1 cellular context compared by ENCODE assay signal in the genomic region with DNA sequence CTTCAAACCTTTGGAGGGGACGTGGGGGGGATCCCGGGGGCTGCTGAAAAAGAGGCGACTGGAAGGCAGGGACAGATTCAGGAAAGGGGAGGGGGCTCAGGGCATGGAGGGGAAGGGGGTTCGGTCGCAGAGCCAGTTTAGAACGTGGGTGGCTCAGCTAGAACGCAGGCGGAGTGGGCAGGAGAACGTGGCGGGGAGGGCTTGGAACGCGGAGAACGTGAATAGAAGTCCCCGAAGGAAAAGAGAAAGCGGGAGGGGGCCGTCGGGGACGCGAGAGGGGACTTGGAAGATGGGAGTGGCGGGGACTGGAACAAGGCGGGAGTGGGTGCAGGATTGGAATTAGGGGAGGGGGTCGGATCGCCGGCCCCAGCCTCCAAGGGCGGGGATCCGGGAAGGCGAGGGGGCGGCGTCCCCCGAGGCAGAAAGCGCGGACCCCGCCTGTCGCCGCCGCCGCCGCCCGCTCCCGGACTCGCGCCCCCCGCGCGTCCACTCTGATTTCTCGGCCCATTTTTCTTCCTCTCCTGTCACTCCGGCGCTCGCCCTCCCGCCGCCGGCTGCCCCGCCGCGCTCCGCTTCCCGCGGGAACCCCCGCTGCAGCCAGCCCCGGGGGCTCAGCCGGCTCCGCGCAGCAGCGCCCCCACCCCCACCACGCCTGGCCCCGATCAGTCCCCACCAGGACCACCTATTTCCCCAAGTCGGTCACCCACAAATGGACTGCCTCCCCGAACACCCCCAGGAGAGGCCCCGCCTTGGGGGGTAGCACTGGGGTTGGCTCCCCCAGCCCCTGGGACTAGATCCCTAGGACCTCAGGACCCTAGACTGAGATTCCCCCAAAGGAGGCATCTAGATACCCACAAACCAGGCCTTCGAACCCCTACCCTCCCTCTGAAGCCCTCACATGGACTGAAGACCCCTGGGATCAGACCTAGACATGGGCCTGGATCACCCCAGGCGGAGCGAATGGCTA.
TF ChIP-seq lines count a peak whose summit lies in the region.

No MANE protein-coding gene starts in this region.

TF ChIP-seq in IMR-90, 13 proteins besides CTCF, POLR2A, EP300 and RAD21:
- TF ChIP-seq ELK1 (IDR thresholded peaks at IDR 0.05; ENCODE audit: borderline replicate concordance, low read depth, low read length) (no peak), CHD1 (IDR thresholded peaks at IDR 0.05; ENCODE audit: low read depth, low read length) (no peak), BHLHE40 (IDR thresholded peaks at IDR 0.05; ENCODE audit: low read depth, low read length) (no peak), MAZ (IDR thresholded peaks at IDR 0.05; ENCODE audit: borderline replicate concordance, low read depth, low read length) (no peak; the same call in 1 of the 2 replicates), FOS (IDR thresholded peaks at IDR 0.05; ENCODE audit: low read depth, low read length) (no peak), RFX5 (IDR thresholded peaks at IDR 0.05; ENCODE audit: low read depth, low read length) (no peak), CEBPB (IDR thresholded peaks at IDR 0.05; ENCODE audit: low read depth, low read length) (no peak), MXI1 (IDR thresholded peaks at IDR 0.05; ENCODE audit: borderline replicate concordance, low read depth, low read length) (no peak), RCOR1 (IDR thresholded peaks at IDR 0.05; ENCODE audit: insufficient replicate concordance, low read length) (no peak), NFE2L2 (IDR thresholded peaks at IDR 0.05; ENCODE audit: low read depth, low read length) (no peak), MAFK (IDR thresholded peaks at IDR 0.05; ENCODE audit: low read depth, low read length) (no peak), SMC3 (IDR thresholded peaks at IDR 0.05; ENCODE audit: low read depth, low read length) (no peak)
- TF ChIP-seq, protein P1, sequence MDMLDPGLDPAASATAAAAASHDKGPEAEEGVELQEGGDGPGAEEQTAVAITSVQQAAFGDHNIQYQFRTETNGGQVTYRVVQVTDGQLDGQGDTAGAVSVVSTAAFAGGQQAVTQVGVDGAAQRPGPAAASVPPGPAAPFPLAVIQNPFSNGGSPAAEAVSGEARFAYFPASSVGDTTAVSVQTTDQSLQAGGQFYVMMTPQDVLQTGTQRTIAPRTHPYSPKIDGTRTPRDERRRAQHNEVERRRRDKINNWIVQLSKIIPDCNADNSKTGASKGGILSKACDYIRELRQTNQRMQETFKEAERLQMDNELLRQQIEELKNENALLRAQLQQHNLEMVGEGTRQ (IDR thresholded peaks at IDR 0.05; ENCODE audit: low read depth, low read length), result no peak
